In the genomic region with DNA sequence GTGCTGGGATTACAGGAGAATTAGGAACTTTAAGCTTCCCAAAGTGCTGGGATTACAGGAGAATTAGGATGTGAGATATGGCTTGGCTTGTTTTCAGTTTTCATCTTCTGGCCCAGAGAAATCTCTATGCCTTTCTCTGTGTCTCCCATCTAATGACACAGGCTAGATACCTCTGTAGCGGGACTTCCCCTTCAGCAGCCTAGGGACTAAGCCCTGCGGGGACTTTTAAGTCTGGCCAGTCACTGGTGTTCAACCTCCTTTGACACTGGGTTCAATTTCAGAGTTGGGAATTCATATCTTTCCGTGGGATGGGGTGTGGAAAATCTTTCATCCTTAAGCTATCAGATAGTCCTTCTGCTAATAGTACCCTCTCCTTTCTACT, we compare ENCODE assay signal across 19 cellular contexts. TPM values are rescaled to one million over a fixed set of nuclear protein-coding genes. Genes with fewer than 3 reads are reported as not detected.
DNase-seq lines count a peak whose midpoint lies in the region; ATAC-seq, FAIRE-seq and TF ChIP-seq lines count a peak whose summit lies in the region.
"Had no signal": no experiment of that assay in that cellular context is flagged by ENCODE, and none has a peak within 500 bp of the region (broad histone marks: within the 10 kb centered on the region; RNA-seq: fewer than 3 reads in every experiment).

No MANE protein-coding gene starts in this region.

- TF ChIP-seq CTCF in GM12878 (IDR thresholded peaks at IDR 0.05 in 2 of 3, conservative IDR thresholded peaks at IDR 0.05 in 1 of 3; ENCODE audit: control insufficient read depth in 2 of 3, extremely low read depth in 1 of 3, insufficient read depth in 1 of 3, low read depth in 3 of 3, low read length in 3 of 3) (no peak), nephron progenitor cell (IDR thresholded peaks at IDR 0.05) (no peak), Caco-2 (IDR thresholded peaks at IDR 0.05; ENCODE audit: insufficient read depth in 1 of 2, low read depth in 1 of 2, low read length in 1 of 2, severe bottlenecking in 1 of 2, unreplicated experiment in 1 of 2) (no peak), hepatocyte (IDR thresholded peaks at IDR 0.05; ENCODE audit: poor library complexity) (no peak)

- no peak for FAIRE-seq in GM12878 (lab: Jason Lieb, UNC)
- FAIRE-seq: A549, D721Med, G401.6, GM19239, H1 had no signal

- H3K79me2 ChIP-seq in GM12878 (ENCODE audit: control insufficient read depth, insufficient read depth, low read length) (peaks cover 6% of the 10 kb centered on the region), hepatocyte (peaks cover 7% of the 10 kb centered on the region)

- H3K4me1 ChIP-seq in GM12878 (ENCODE audit: control insufficient read depth, insufficient read depth, low read length), result 0 out of 2 replicates have a peak, but pooled peaks cover 1% of the 10 kb centered on the region
- H3K4me1 ChIP-seq in Caco-2, result 0 out of 2 replicates have a peak, but pooled peaks cover 4% of the 10 kb centered on the region
- H3K4me1 ChIP-seq in hepatocyte (ENCODE audit: insufficient read depth), result no peaks in the 10 kb centered on the region
- peaks cover 6% of the 10 kb centered on the region for H3K4me1 ChIP-seq in HAP-1
- H3K4me1 ChIP-seq: BE2C had no signal

- CTCF ChIA-PET in activated naive CD4-positive, alpha-beta T cell treated with anti-CD3 and anti-CD28 coated beads, Interleukin-2, amount 10 ng/mL, durations not matched to agents 7 days and 5 days (lab: Charles Lee), result no interaction called here
- CTCF ChIA-PET in GM12878 (lab: Yijun Ruan, JAX) (no interaction called here), Caco-2 (lab: Charles Lee) (no interaction called here)

- H3K27me3 ChIP-seq in GM12878 (replicated peaks in 1 of 2; ENCODE audit: control insufficient read depth in 2 of 2, insufficient read depth in 2 of 2, low read length in 1 of 2), result no peaks in the 10 kb centered on the region
- no peaks in the 10 kb centered on the region for H3K27me3 ChIP-seq in Caco-2 (replicated peaks; ENCODE audit: control insufficient read depth, insufficient read depth, low read length)
- no peaks in the 10 kb centered on the region for H3K27me3 ChIP-seq in hepatocyte
- no peaks in the 10 kb centered on the region for H3K27me3 ChIP-seq in HAP-1 (ENCODE audit: low read depth)
- H3K27me3 ChIP-seq: BE2C had no signal

- intact Hi-C loops in GM12878 (cut with micrococcal nuclease; ENCODE audit: unreplicated experiment) (no loop called here), Caco-2 (cut with micrococcal nuclease; ENCODE audit: unreplicated experiment) (no loop called here)

- WGBS in GM12878 (ENCODE audit: insufficient coverage, insufficient replicate concordance, low lambda C conversion rate, missing lambda C conversion rate), result 75% methylated on average over 3 of the region's 3 CpGs
- 70% methylated on average over 3 of the region's 3 CpGs for WGBS in hepatocyte (ENCODE audit: low lambda C conversion rate, missing lambda C conversion rate)

- in situ Hi-C loops in GM12878 (cut with MboI) (no loop called here), HAP-1 (cut with MboI; ENCODE audit: low sequenced_read_pairs) (no loop called here)

- TF ChIP-seq EP300 in GM12878 (IDR thresholded peaks at IDR 0.05; ENCODE audit: borderline replicate concordance in 1 of 2, control insufficient read depth in 1 of 2, low read depth in 2 of 2, low read length in 2 of 2), result no peak

- H3K9me3 ChIP-seq in GM12878 (replicated peaks; ENCODE audit: control insufficient read depth, insufficient read depth, low read length) (no peaks in the 10 kb centered on the region), Caco-2 (no peaks in the 10 kb centered on the region), hepatocyte (ENCODE audit: low read depth) (no peaks in the 10 kb centered on the region), HAP-1 (no peaks in the 10 kb centered on the region)
- H3K9me3 ChIP-seq: A549, BE2C had no signal

- no peak for TF ChIP-seq POLR2A in GM12878 (IDR thresholded peaks at IDR 0.05; ENCODE audit: low read depth, low read length)

- RAD21 ChIA-PET in GM12878 (lab: Charles Lee; ENCODE audit: unreplicated experiment), result no interaction called here

- H3K4me1 Mint-ChIP-seq in activated naive CD4-positive, alpha-beta T cell treated with anti-CD3 and anti-CD28 coated beads, Interleukin-2, amount 10 ng/mL, durations not matched to agents 7 days and 5 days, result peaks cover 14% of the 10 kb centered on the region
- H3K4me1 Mint-ChIP-seq in nephron progenitor cell, result peaks cover 48% of the 10 kb centered on the region
- H3K4me1 Mint-ChIP-seq in Caco-2 (ENCODE audit: low read depth, unreplicated experiment), result peaks cover 4% of the 10 kb centered on the region

- BruUV-seq in GM12878 (replicated peaks; lab: Mats Ljungman, UMichigan), result no TSS peak
- BruUV-seq in Caco-2 (replicated peaks; lab: Mats Ljungman, UMichigan), result no TSS peak

- H4K20me1 ChIP-seq in GM12878 (ENCODE audit: control insufficient read depth, insufficient read depth) (no peaks in the 10 kb centered on the region), hepatocyte (ENCODE audit: insufficient read depth, poor library complexity, severe bottlenecking) (no peaks in the 10 kb centered on the region)

- no peak overlapping the region for H3K4me3 Mint-ChIP-seq in activated naive CD4-positive, alpha-beta T cell treated with anti-CD3 and anti-CD28 coated beads, Interleukin-2, amount 10 ng/mL, durations not matched to agents 7 days and 5 days
- H3K4me3 Mint-ChIP-seq in nephron progenitor cell, result no peak overlapping the region
- H3K4me3 Mint-ChIP-seq in Caco-2 (ENCODE audit: unreplicated experiment), result no peak overlapping the region
- H3K4me3 Mint-ChIP-seq: CD4-positive, alpha-beta memory T cell had no signal

- H2AFZ ChIP-seq in GM12878 (ENCODE audit: control insufficient read depth, low read depth, low read length) (no peak overlapping the region), hepatocyte (no peak overlapping the region)

- H3K27ac Mint-ChIP-seq in activated naive CD4-positive, alpha-beta T cell treated with anti-CD3 and anti-CD28 coated beads, Interleukin-2, amount 10 ng/mL, durations not matched to agents 7 days and 5 days, result peak overlapping the region; percentile 47
- H3K27ac Mint-ChIP-seq in nephron progenitor cell (peak overlapping the region; percentile 40), Caco-2 (ENCODE audit: unreplicated experiment) (no peak overlapping the region)

- H3K9me3 Mint-ChIP-seq in activated naive CD4-positive, alpha-beta T cell treated with anti-CD3 and anti-CD28 coated beads, Interleukin-2, amount 10 ng/mL, durations not matched to agents 7 days and 5 days, result no peaks in the 10 kb centered on the region
- H3K9me3 Mint-ChIP-seq in nephron progenitor cell (no peaks in the 10 kb centered on the region), Caco-2 (ENCODE audit: unreplicated experiment) (no peaks in the 10 kb centered on the region)
- H3K9me3 Mint-ChIP-seq: CD4-positive, alpha-beta memory T cell had no signal

- H3K4me2 ChIP-seq in GM12878 (ENCODE audit: control insufficient read depth, insufficient read depth) (no peak overlapping the region), hepatocyte (no peak overlapping the region)
- H3K4me2 ChIP-seq: A549 had no signal

- no peak overlapping the region for H3K27ac ChIP-seq in GM12878 (ENCODE audit: control insufficient read depth, insufficient read depth)
- no peak overlapping the region for H3K27ac ChIP-seq in hepatocyte
- H3K27ac ChIP-seq: A549, C4-2B had no signal

- POLR2A ChIA-PET in GM12878 (lab: Charles Lee), result no interaction called here
- POLR2A ChIA-PET in Caco-2 (lab: Charles Lee), result interaction anchor here (0.6 kb wide), 1 partner anchor 782 kb away, joined by 4 read pairs; no protein-coding TSS in a partner anchor

- H3K36me3 ChIP-seq in GM12878 (ENCODE audit: control insufficient read depth in 2 of 2, insufficient read depth in 2 of 2, low read length in 1 of 2), result peaks cover 23 to 26% of the 10 kb centered on the region in 2 experiments
- H3K36me3 ChIP-seq in Caco-2 (ENCODE audit: control insufficient read depth, insufficient read depth, low read length), result peaks cover 2% of the 10 kb centered on the region; the same call in 1 of the 2 replicates
- H3K36me3 ChIP-seq in hepatocyte (replicated peaks; ENCODE audit: insufficient read depth, low read depth), result no peaks in the 10 kb centered on the region
- H3K36me3 ChIP-seq in HAP-1 (replicated peaks), result peaks cover 81% of the 10 kb centered on the region

- no peak for DNase-seq in activated naive CD4-positive, alpha-beta T cell treated with anti-CD3 and anti-CD28 coated beads, Interleukin-2, amount 10 ng/mL, durations not matched to agents 7 days and 5 days
- no peak for DNase-seq in activated naive CD4-positive, alpha-beta T cell treated with anti-CD3 and anti-CD28 coated beads, Interleukin-2, amount 50 U/mL, for 16 hours
- DNase-seq in GM12878 (ENCODE audit: low read depth, low spot score) (no peak), nephron progenitor cell (no peak), Caco-2 (no peak), hepatocyte (ENCODE audit: low spot score) (no peak), HAP-1 (ENCODE audit: low spot score in 2 of 2) (no peak)
- DNase-seq: BE2C; CD4-positive, alpha-beta memory T cell; DMS153; EL had no signal

- peaks cover 60% of the 10 kb centered on the region for H3K36me3 Mint-ChIP-seq in activated naive CD4-positive, alpha-beta T cell treated with anti-CD3 and anti-CD28 coated beads, Interleukin-2, amount 10 ng/mL, durations not matched to agents 7 days and 5 days
- H3K36me3 Mint-ChIP-seq in nephron progenitor cell (ENCODE audit: low read depth) (peaks cover 79% of the 10 kb centered on the region), Caco-2 (ENCODE audit: insufficient read depth, unreplicated experiment) (peaks cover 90% of the 10 kb centered on the region)

- ATAC-seq in GM12878, result peak; percentile 75
- ATAC-seq: A549, HCT116 had no signal

- SMC1A ChIA-PET in GM12878 (lab: Charles Lee; ENCODE audit: uncharacterized antibody, unreplicated experiment), result interaction anchor here (1.4 kb wide), 1 partner anchor 10 kb away, joined by 5 read pairs; no protein-coding TSS in a partner anchor

- no peak overlapping the region for H3K4me3 ChIP-seq in GM12878
- no peak overlapping the region for H3K4me3 ChIP-seq in Caco-2 (ENCODE audit: low read depth, low read length)
- H3K4me3 ChIP-seq in hepatocyte, result no peak overlapping the region
- no peak overlapping the region for H3K4me3 ChIP-seq in HAP-1
- H3K4me3 ChIP-seq: A549 had no signal

- no peaks in the 10 kb centered on the region for H3K27me3 Mint-ChIP-seq in activated naive CD4-positive, alpha-beta T cell treated with anti-CD3 and anti-CD28 coated beads, Interleukin-2, amount 10 ng/mL, durations not matched to agents 7 days and 5 days
- H3K27me3 Mint-ChIP-seq in nephron progenitor cell (ENCODE audit: low read depth, poor library complexity), result no peaks in the 10 kb centered on the region
- H3K27me3 Mint-ChIP-seq in Caco-2 (ENCODE audit: insufficient read depth, unreplicated experiment), result no peaks in the 10 kb centered on the region
- H3K27me3 Mint-ChIP-seq: CD4-positive, alpha-beta memory T cell had no signal

- H3K9me2 ChIP-seq in hepatocyte (replicated peaks; ENCODE audit: insufficient read depth), result no peaks in the 10 kb centered on the region

- H3K9ac ChIP-seq in GM12878 (ENCODE audit: control insufficient read depth, insufficient read depth, low read length), result no peak overlapping the region

- no peak for TF ChIP-seq RAD21 in GM12878 (IDR thresholded peaks at IDR 0.05; ENCODE audit: insufficient read depth, low read depth, low read length)

RNA-seq across cellular contexts. Expression of a gene that starts 6.2 kb away (rescaled TPM):
- total RNA-seq in GM12878 (2013; cell fraction: nucleolus; rRNA removed), result 40.9 and 42.7 TPM in 2 replicates
- total RNA-seq in GM12878 (2014; rRNA removed) (51.1 and 55.0 TPM in 2 replicates), GM12878 (2014; rRNA removed; fragmentation: Illumina TruSeq; extraction: Trizol) (49.8 and 53.0 TPM in 2 replicates), GM12878 (2021) (29.3 and 30.9 TPM in 2 replicates), Caco-2 (2022) (38.5 and 42.7 TPM in 2 replicates), hepatocyte (16.3 and 18.6 TPM in 2 replicates)
- polyA plus RNA-seq in GM12878 (2011; ENCODE audit: low read depth), result 20.2 TPM
- polyA plus RNA-seq in GM12878 (2011; rRNA removed) (69.0 and 83.9 TPM in 2 replicates), GM12878 (2014; fragmentation: Illumina TruSeq; extraction: Trizol) (50.9 and 52.9 TPM in 2 replicates), GM12878 (2014; fragmentation: Nextera tagmentation; extraction: Ambion mirVana) (10 to 100 TPM; 47.3 to 73.3 TPM), GM12878 (2014; rRNA removed) (51.3 and 54.1 TPM in 2 replicates), GM12878 (2016; fragmentation: Nextera tagmentation; extraction: Ambion mirVana) (10 to 100 TPM; 66.3 to 70.0 TPM), hepatocyte (12.6 and 17.3 TPM in 2 replicates)
- 67.2 and 69.2 TPM in 2 replicates for polyA plus RNA-seq in GM12878 (2011; cell fraction: cytosol; rRNA removed)
- 99.3 and 113 TPM in 2 replicates for polyA plus RNA-seq in GM12878 (2011; cell fraction: nucleus; rRNA removed)
- 22.2 and 26.8 TPM in 2 replicates for polyA plus RNA-seq in GM12878 (2012)
- polyA minus RNA-seq in GM12878 (2011; rRNA and poly(A)+ RNA removed), result 66.0 and 71.2 TPM in 2 replicates
- polyA minus RNA-seq in GM12878 (2011; cell fraction: cytosol; rRNA and poly(A)+ RNA removed), result 22.3 and 32.1 TPM in 2 replicates
- polyA minus RNA-seq in GM12878 (2011; cell fraction: nucleus; rRNA and poly(A)+ RNA removed), result 24.7 and 36.0 TPM in 2 replicates

RNA-seq across cellular contexts. Expression of a gene that starts 38.3 kb away (rescaled TPM):
- total RNA-seq in GM12878 (2013; cell fraction: nucleolus; rRNA removed), result 29.8 and 34.6 TPM in 2 replicates
- total RNA-seq in GM12878 (2014; rRNA removed) (66.7 and 83.7 TPM in 2 replicates), GM12878 (2014; rRNA removed; fragmentation: Illumina TruSeq; extraction: Trizol) (40.4 and 41.5 TPM in 2 replicates), GM12878 (2021) (56.8 and 59.0 TPM in 2 replicates), Caco-2 (2022) (36.7 and 37.6 TPM in 2 replicates), hepatocyte (86.2 and 99.5 TPM in 2 replicates)
- 27.2 TPM for polyA plus RNA-seq in GM12878 (2011; ENCODE audit: low read depth)
- polyA plus RNA-seq in GM12878 (2011; rRNA removed) (71.0 and 82.6 TPM in 2 replicates), GM12878 (2014; fragmentation: Illumina TruSeq; extraction: Trizol) (44.1 and 59.0 TPM in 2 replicates), GM12878 (2014; fragmentation: Nextera tagmentation; extraction: Ambion mirVana) (10 to 100 TPM; 30.0 to 33.6 TPM), GM12878 (2014; rRNA removed) (46.0 and 46.3 TPM in 2 replicates), GM12878 (2016; fragmentation: Nextera tagmentation; extraction: Ambion mirVana) (10 to 100 TPM; 18.3 to 19.4 TPM), hepatocyte (45.4 and 51.5 TPM in 2 replicates)
- polyA plus RNA-seq in GM12878 (2011; cell fraction: cytosol; rRNA removed), result 111 and 139 TPM in 2 replicates
- polyA plus RNA-seq in GM12878 (2011; cell fraction: nucleus; rRNA removed), result 40.2 and 48.5 TPM in 2 replicates
- polyA plus RNA-seq in GM12878 (2012), result 31.8 and 33.7 TPM in 2 replicates
- 222 and 231 TPM in 2 replicates for polyA minus RNA-seq in GM12878 (2011; rRNA and poly(A)+ RNA removed)
- 60.9 and 67.1 TPM in 2 replicates for polyA minus RNA-seq in GM12878 (2011; cell fraction: cytosol; rRNA and poly(A)+ RNA removed)
- 26.7 and 39.5 TPM in 2 replicates for polyA minus RNA-seq in GM12878 (2011; cell fraction: nucleus; rRNA and poly(A)+ RNA removed)

RNA-seq across cellular contexts. Expression of a gene that starts 53.9 kb away (rescaled TPM):
- 3.1 and 3.9 TPM in 2 replicates for total RNA-seq in GM12878 (2013; cell fraction: nucleolus; rRNA removed)
- under 0.01 TPM in 2 replicates for total RNA-seq in GM12878 (2014; rRNA removed)
- under 0.01 TPM in 1 of 2 replicates, not detected in the other for total RNA-seq in GM12878 (2014; rRNA removed; fragmentation: Illumina TruSeq; extraction: Trizol)
- total RNA-seq in GM12878 (2021), result 0.05 and 0.10 TPM in 2 replicates
- polyA plus RNA-seq in GM12878 (2011; ENCODE audit: low read depth), result 0.03 TPM
- 1.5 TPM in 2 replicates for polyA plus RNA-seq in GM12878 (2011; rRNA removed)
- 0.87 and 1.8 TPM in 2 replicates for polyA plus RNA-seq in GM12878 (2011; cell fraction: cytosol; rRNA removed)
- 6.2 and 7.3 TPM in 2 replicates for polyA plus RNA-seq in GM12878 (2011; cell fraction: nucleus; rRNA removed)
- 0.03 TPM in 2 replicates for polyA plus RNA-seq in GM12878 (2012)
- 0.04 and 0.05 TPM in 2 replicates for polyA plus RNA-seq in GM12878 (2014; fragmentation: Illumina TruSeq; extraction: Trizol)
- not detected for polyA plus RNA-seq in GM12878 (2014; fragmentation: Nextera tagmentation; extraction: Ambion mirVana)
- 0.01 TPM in 2 replicates for polyA plus RNA-seq in GM12878 (2014; rRNA removed)
- polyA plus RNA-seq in GM12878 (2016; fragmentation: Nextera tagmentation; extraction: Ambion mirVana), result under 1 TPM in 1 of 2 experiments, not detected in 1; 0.01 TPM
- polyA minus RNA-seq in GM12878 (2011; rRNA and poly(A)+ RNA removed), result 5.3 and 8.4 TPM in 2 replicates
- 2.6 and 3.6 TPM in 2 replicates for polyA minus RNA-seq in GM12878 (2011; cell fraction: cytosol; rRNA and poly(A)+ RNA removed)
- 5.9 and 7.3 TPM in 2 replicates for polyA minus RNA-seq in GM12878 (2011; cell fraction: nucleus; rRNA and poly(A)+ RNA removed)
- 0.42 and 0.66 TPM in 2 replicates for total RNA-seq in Caco-2 (2022)
- total RNA-seq in hepatocyte, result 0.32 and 0.37 TPM in 2 replicates
- 0.22 and 0.46 TPM in 2 replicates for polyA plus RNA-seq in hepatocyte
- polyA plus RNA-seq: AG04450 had no signal
